ENCODE assay signal across 1 cellular context in genomic region chr6:169292340-169293124, GRCh38.
A peak's percentile ranks its signal among the peaks of the same experiment; 100 is the strongest.
TF ChIP-seq lines count a peak whose summit lies in the region.

No MANE protein-coding gene starts in this region.

TF ChIP-seq in HepG2, 621 proteins besides CTCF, POLR2A, EP300 and RAD21 (continues in another document):
- TF ChIP-seq RXRB (CRISPR knock-in tag; IDR thresholded peaks at IDR 0.05; ENCODE audit: borderline replicate concordance) (peak; percentile 97), ZNF773 (CRISPR knock-in tag; IDR thresholded peaks at IDR 0.05; ENCODE audit: borderline replicate concordance) (no peak), ZSCAN22 (CRISPR knock-in tag; IDR thresholded peaks at IDR 0.05) (no peak), ZNF44 (CRISPR knock-in tag; IDR thresholded peaks at IDR 0.05) (peak; percentile 67; the same call in 1 of the 2 replicates), U2AF1 (optimal IDR thresholded peaks at IDR 0.05; ENCODE audit: low read depth, low read length) (no peak), ATF7-NPFF (CRISPR knock-in tag; IDR thresholded peaks at IDR 0.05; ENCODE audit: low read depth) (no peak), ZNF83 (CRISPR knock-in tag; IDR thresholded peaks at IDR 0.05; ENCODE audit: borderline replicate concordance) (no peak), NFYB (CRISPR knock-in tag; IDR thresholded peaks at IDR 0.05) (peak; percentile 17; the same call in 1 of the 2 replicates), PBX2 (CRISPR knock-in tag; IDR thresholded peaks at IDR 0.05) (0 out of 2 replicates have a peak, but pooled peaks have one; percentile 27), FOXO1 (CRISPR knock-in tag; IDR thresholded peaks at IDR 0.05) (peak; percentile 90), NFYC (CRISPR knock-in tag; IDR thresholded peaks at IDR 0.05) (peak; percentile 39), ZBTB26 (CRISPR knock-in tag; IDR thresholded peaks at IDR 0.05; ENCODE audit: borderline replicate concordance) (peak; percentile 33; the same call in 1 of the 2 replicates), FOXP1 (IDR thresholded peaks at IDR 0.05) (no peak), FOXP1 (CRISPR knock-in tag; IDR thresholded peaks at IDR 0.05) (peak; percentile 86), ZNF883 (CRISPR knock-in tag; IDR thresholded peaks at IDR 0.05; ENCODE audit: not compliant biosample characterization) (peak; percentile 67), PREB (CRISPR knock-in tag; IDR thresholded peaks at IDR 0.05) (no peak), ZNF644 (CRISPR knock-in tag; IDR thresholded peaks at IDR 0.05; ENCODE audit: low read depth) (peak; percentile 94), CREB1 (IDR thresholded peaks at IDR 0.05) (no peak; the same call in 1 of the 2 replicates), CREB1 (CRISPR knock-in tag; IDR thresholded peaks at IDR 0.05) (peak; percentile 81), SAP130 (CRISPR knock-in tag; IDR thresholded peaks at IDR 0.05; ENCODE audit: low read depth) (peak; percentile 91), AHR (CRISPR knock-in tag; IDR thresholded peaks at IDR 0.05) (peak; percentile 87; the same call in 1 of the 2 replicates), HMGXB4 (CRISPR knock-in tag; IDR thresholded peaks at IDR 0.05; ENCODE audit: borderline replicate concordance in 1 of 2, low read depth in 1 of 2) (peak in 1 of 2 experiments; percentile 72; a peak in 1 of 4 replicates), RNF2 (conservative IDR thresholded peaks at IDR 0.05; ENCODE audit: low read depth) (0 out of 2 replicates have a peak, but pooled peaks have one; percentile 33), ZNF550 (CRISPR knock-in tag; IDR thresholded peaks at IDR 0.05; ENCODE audit: borderline replicate concordance) (no peak), ZSCAN31 (CRISPR knock-in tag; IDR thresholded peaks at IDR 0.05; ENCODE audit: low read depth) (no peak), ZNF646 (CRISPR knock-in tag; IDR thresholded peaks at IDR 0.05) (no peak), POLR2AphosphoS5 (IDR thresholded peaks at IDR 0.05; ENCODE audit: low read depth, low read length) (no peak), YEATS4 (CRISPR knock-in tag; IDR thresholded peaks at IDR 0.05; ENCODE audit: borderline replicate concordance) (peak; percentile 62; the same call in 1 of the 2 replicates), ZNF75D (CRISPR knock-in tag; IDR thresholded peaks at IDR 0.05; ENCODE audit: borderline replicate concordance) (no peak), PHF5A (CRISPR knock-in tag; IDR thresholded peaks at IDR 0.05; ENCODE audit: low read depth, unreplicated experiment) (peak; percentile 73), YY1 (IDR thresholded peaks at IDR 0.05; ENCODE audit: insufficient read depth, insufficient replicate concordance, low read depth, low read length) (peak; percentile 62), NFE2L2 (IDR thresholded peaks at IDR 0.05; ENCODE audit: low read length) (no peak), IKZF4 (CRISPR knock-in tag; IDR thresholded peaks at IDR 0.05; ENCODE audit: borderline replicate concordance, low read depth, not compliant biosample characterization) (peak; percentile 43), ZNF350 (CRISPR knock-in tag; IDR thresholded peaks at IDR 0.05; ENCODE audit: borderline replicate concordance, low read depth) (peak; percentile 98), ZBTB43 (CRISPR knock-in tag; conservative IDR thresholded peaks at IDR 0.05) (peak; percentile 95), MIXL1 (CRISPR knock-in tag; IDR thresholded peaks at IDR 0.05) (peak; percentile 33; the same call in 1 of the 2 replicates), POGZ (CRISPR knock-in tag; IDR thresholded peaks at IDR 0.05) (peak; percentile 92)
- TF ChIP-seq, protein P1, sequence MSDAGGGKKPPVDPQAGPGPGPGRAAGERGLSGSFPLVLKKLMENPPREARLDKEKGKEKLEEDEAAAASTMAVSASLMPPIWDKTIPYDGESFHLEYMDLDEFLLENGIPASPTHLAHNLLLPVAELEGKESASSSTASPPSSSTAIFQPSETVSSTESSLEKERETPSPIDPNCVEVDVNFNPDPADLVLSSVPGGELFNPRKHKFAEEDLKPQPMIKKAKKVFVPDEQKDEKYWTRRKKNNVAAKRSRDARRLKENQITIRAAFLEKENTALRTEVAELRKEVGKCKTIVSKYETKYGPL (CRISPR knock-in tag; IDR thresholded peaks at IDR 0.05), result peak; percentile 77; the same call in 1 of the 2 replicates
- TF ChIP-seq, protein P2, sequence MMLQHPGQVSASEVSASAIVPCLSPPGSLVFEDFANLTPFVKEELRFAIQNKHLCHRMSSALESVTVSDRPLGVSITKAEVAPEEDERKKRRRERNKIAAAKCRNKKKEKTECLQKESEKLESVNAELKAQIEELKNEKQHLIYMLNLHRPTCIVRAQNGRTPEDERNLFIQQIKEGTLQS (CRISPR knock-in tag; IDR thresholded peaks at IDR 0.05), result peak; percentile 99
- TF ChIP-seq, protein P3, sequence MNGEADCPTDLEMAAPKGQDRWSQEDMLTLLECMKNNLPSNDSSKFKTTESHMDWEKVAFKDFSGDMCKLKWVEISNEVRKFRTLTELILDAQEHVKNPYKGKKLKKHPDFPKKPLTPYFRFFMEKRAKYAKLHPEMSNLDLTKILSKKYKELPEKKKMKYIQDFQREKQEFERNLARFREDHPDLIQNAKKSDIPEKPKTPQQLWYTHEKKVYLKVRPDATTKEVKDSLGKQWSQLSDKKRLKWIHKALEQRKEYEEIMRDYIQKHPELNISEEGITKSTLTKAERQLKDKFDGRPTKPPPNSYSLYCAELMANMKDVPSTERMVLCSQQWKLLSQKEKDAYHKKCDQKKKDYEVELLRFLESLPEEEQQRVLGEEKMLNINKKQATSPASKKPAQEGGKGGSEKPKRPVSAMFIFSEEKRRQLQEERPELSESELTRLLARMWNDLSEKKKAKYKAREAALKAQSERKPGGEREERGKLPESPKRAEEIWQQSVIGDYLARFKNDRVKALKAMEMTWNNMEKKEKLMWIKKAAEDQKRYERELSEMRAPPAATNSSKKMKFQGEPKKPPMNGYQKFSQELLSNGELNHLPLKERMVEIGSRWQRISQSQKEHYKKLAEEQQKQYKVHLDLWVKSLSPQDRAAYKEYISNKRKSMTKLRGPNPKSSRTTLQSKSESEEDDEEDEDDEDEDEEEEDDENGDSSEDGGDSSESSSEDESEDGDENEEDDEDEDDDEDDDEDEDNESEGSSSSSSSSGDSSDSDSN (CRISPR knock-in tag; IDR thresholded peaks at IDR 0.05), result peak; percentile 62
- TF ChIP-seq, protein P4, sequence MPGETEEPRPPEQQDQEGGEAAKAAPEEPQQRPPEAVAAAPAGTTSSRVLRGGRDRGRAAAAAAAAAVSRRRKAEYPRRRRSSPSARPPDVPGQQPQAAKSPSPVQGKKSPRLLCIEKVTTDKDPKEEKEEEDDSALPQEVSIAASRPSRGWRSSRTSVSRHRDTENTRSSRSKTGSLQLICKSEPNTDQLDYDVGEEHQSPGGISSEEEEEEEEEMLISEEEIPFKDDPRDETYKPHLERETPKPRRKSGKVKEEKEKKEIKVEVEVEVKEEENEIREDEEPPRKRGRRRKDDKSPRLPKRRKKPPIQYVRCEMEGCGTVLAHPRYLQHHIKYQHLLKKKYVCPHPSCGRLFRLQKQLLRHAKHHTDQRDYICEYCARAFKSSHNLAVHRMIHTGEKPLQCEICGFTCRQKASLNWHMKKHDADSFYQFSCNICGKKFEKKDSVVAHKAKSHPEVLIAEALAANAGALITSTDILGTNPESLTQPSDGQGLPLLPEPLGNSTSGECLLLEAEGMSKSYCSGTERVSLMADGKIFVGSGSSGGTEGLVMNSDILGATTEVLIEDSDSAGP (CRISPR knock-in tag; IDR thresholded peaks at IDR 0.05; ENCODE audit: borderline replicate concordance), result peak; percentile 58; the same call in 1 of the 2 replicates
- TF ChIP-seq, protein P5, sequence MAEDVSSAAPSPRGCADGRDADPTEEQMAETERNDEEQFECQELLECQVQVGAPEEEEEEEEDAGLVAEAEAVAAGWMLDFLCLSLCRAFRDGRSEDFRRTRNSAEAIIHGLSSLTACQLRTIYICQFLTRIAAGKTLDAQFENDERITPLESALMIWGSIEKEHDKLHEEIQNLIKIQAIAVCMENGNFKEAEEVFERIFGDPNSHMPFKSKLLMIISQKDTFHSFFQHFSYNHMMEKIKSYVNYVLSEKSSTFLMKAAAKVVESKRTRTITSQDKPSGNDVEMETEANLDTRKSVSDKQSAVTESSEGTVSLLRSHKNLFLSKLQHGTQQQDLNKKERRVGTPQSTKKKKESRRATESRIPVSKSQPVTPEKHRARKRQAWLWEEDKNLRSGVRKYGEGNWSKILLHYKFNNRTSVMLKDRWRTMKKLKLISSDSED (CRISPR knock-in tag; IDR thresholded peaks at IDR 0.05), result no peak
